Comparison of ENCODE assay signal across 26 cellular contexts in the genomic region with DNA sequence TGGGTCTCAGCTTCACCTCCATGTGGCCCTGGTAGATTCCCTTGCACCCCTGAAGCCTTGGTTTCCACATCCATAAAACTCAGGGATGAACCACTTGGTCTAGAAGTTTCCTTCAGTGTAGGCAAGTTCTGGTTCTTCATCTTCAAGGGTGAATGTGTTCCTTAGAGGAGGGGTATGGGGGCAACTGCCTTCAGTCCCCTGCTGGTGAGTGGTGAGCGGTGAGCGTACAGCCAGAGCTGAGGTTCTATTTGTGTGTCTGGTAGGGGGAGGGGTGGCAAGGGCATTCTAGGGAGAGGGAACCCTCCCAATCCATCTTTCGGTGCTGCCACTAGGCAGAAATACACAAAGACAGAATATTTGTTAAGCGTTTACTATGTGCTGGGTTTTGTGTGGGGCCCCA.
"Had no signal": no experiment of that assay in that cellular context is flagged by ENCODE, and none has a peak within 500 bp of the region (broad histone marks: within the 10 kb centered on the region; RNA-seq: fewer than 3 reads in every experiment).

No MANE protein-coding gene starts in this region.

- H3K27me3 Mint-ChIP-seq: activated naive CD4-positive, alpha-beta T cell treated with anti-CD3 and anti-CD28 coated beads, Interleukin-2, amount 50 U/mL, for 24 hours had no signal

- H3K9me3 Mint-ChIP-seq: activated naive CD4-positive, alpha-beta T cell treated with anti-CD3 and anti-CD28 coated beads, Interleukin-2, amount 50 U/mL, for 24 hours; natural killer cell; stimulated activated effector memory CD8-positive, alpha-beta T cell treated with anti-CD3 and anti-CD28 coated beads, Interleukin-12 subunit alpha, Interleukin-12 subunit beta, amount 100 ng/mL, for 72 hours; T-cell; T-helper 2 cell treated with Interferon-gamma antibody and Interleukin-4, amounts not matched to agents 5 μg/mL and 100 μg/mL, for 36 hours had no signal

- H3K9me3 ChIP-seq: body of pancreas, heart right ventricle, left lung, right lobe of liver, stomach, suprapubic skin, transverse colon, uterus had no signal

- FAIRE-seq: colon had no signal

- ATAC-seq: body of pancreas; heart right ventricle; natural killer cell; right lobe of liver; stimulated activated effector memory CD8-positive, alpha-beta T cell treated with anti-CD3 and anti-CD28 coated beads, Interleukin-12 subunit alpha, Interleukin-12 subunit beta, amount 100 ng/mL, for 72 hours; T-cell had no signal

- H3K27ac ChIP-seq: body of pancreas, epithelial cell of prostate, heart right ventricle, left lung, right lobe of liver, skin epidermis, stomach, suprapubic skin, transverse colon, uterus, WERI-Rb-1 had no signal

- H3K27me3 ChIP-seq: body of pancreas, right lobe of liver, transverse colon, uterus had no signal

- H3K4me3 Mint-ChIP-seq: activated naive CD4-positive, alpha-beta T cell treated with anti-CD3 and anti-CD28 coated beads, Interleukin-2, amount 50 U/mL, for 24 hours; natural killer cell; stimulated activated effector memory CD8-positive, alpha-beta T cell treated with anti-CD3 and anti-CD28 coated beads, Interleukin-12 subunit alpha, Interleukin-12 subunit beta, amount 100 ng/mL, for 72 hours; T-cell; T-helper 2 cell treated with Interferon-gamma antibody and Interleukin-4, amounts not matched to agents 5 μg/mL and 100 μg/mL, for 36 hours had no signal

- H3K27ac Mint-ChIP-seq: activated naive CD4-positive, alpha-beta T cell treated with anti-CD3 and anti-CD28 coated beads, Interleukin-2, amount 50 U/mL, for 24 hours; natural killer cell; stimulated activated effector memory CD8-positive, alpha-beta T cell treated with anti-CD3 and anti-CD28 coated beads, Interleukin-12 subunit alpha, Interleukin-12 subunit beta, amount 100 ng/mL, for 72 hours; T-cell; T-helper 2 cell treated with Interferon-gamma antibody and Interleukin-4, amounts not matched to agents 5 μg/mL and 100 μg/mL, for 36 hours had no signal

- H3K36me3 ChIP-seq: heart right ventricle, left lung, right lobe of liver, stomach, suprapubic skin, transverse colon, uterus, WERI-Rb-1 had no signal

- H3K4me1 Mint-ChIP-seq: activated naive CD4-positive, alpha-beta T cell treated with anti-CD3 and anti-CD28 coated beads, Interleukin-2, amount 50 U/mL, for 24 hours; natural killer cell; T-cell had no signal

- H3K4me3 ChIP-seq: body of pancreas, heart right ventricle, left lung, lung, right lobe of liver, skin epidermis, stomach, suprapubic skin, transverse colon, uterus had no signal

- DNase-seq: activated CD4-positive, alpha-beta T cell treated with anti-CD3 and anti-CD28 coated beads for 1 hour; activated gamma-delta T cell treated with Interleukin-2 at 50 U/mL for 16 hours; activated T-cell treated with anti-CD3 and anti-CD28 coated beads, Interleukin-2, amount 50 U/mL, for 1 hour; anterior cingulate cortex; body of pancreas; central memory CD4-positive, alpha-beta T cell; heart right ventricle; left lung; midbrain; natural killer cell; nucleus accumbens; right lobe of liver; stimulated activated CD4-positive, alpha-beta T cell treated with anti-CD3 and anti-CD28 coated beads, Interleukin-1b, Interleukin-23, amount 100 ng/mL, for 48 hours; stomach; T-cell; transverse colon; uterus; WERI-Rb-1 had no signal

- H3K36me3 Mint-ChIP-seq: activated naive CD4-positive, alpha-beta T cell treated with anti-CD3 and anti-CD28 coated beads, Interleukin-2, amount 50 U/mL, for 24 hours; natural killer cell; stimulated activated effector memory CD8-positive, alpha-beta T cell treated with anti-CD3 and anti-CD28 coated beads, Interleukin-12 subunit alpha, Interleukin-12 subunit beta, amount 100 ng/mL, for 72 hours; T-cell had no signal

- H3K4me1 ChIP-seq: body of pancreas, heart right ventricle, left lung, right lobe of liver, stomach, suprapubic skin, transverse colon, uterus had no signal
